ENCODE assay signal across 9 cellular contexts in genomic region chr2:174149530-174149929, GRCh38.
"Had no signal": no experiment of that assay in that cellular context is flagged by ENCODE, and none has a peak within 500 bp of the region (broad histone marks: within the 10 kb centered on the region; RNA-seq: fewer than 3 reads in every experiment).

No MANE protein-coding gene starts in this region.

- H3K4me2 ChIP-seq: GM23338, KMS-11 had no signal

- H3K9me3 ChIP-seq: HAP-1 had no signal

- H3K4me1 ChIP-seq: HAP-1 had no signal

- DNase-seq: H7, HFFc6, Karpas-422, KBM-7 had no signal

- H3K27ac ChIP-seq: KMS-11 had no signal

- H3K4me3 ChIP-seq: GM23338, HAP-1 had no signal

- FAIRE-seq: HTR-8/SVneo had no signal

- H3K36me3 ChIP-seq: HAP-1 had no signal

- H2AFZ ChIP-seq: GM23338 had no signal

- ATAC-seq: GM23338, HCT116 had no signal

- H3K9ac ChIP-seq: KMS-11 had no signal
